In genomic region chr9:121009657-121010056, GRCh38 we compare ENCODE assay signal across 1 cellular context.
TF ChIP-seq lines count a peak whose summit lies in the region.

No MANE protein-coding gene starts in this region.

TF ChIP-seq in GM12878, 131 proteins besides CTCF, POLR2A, EP300 and RAD21:
- no peak for TF ChIP-seq NR2C2 (IDR thresholded peaks at IDR 0.05; ENCODE audit: borderline replicate concordance, control insufficient read depth, insufficient read length, low read depth)
- TF ChIP-seq ZBTB33 (IDR thresholded peaks at IDR 0.05) = no peak
- no peak for TF ChIP-seq SREBF2 (IDR thresholded peaks at IDR 0.05; ENCODE audit: low read length)
- TF ChIP-seq SKIL (IDR thresholded peaks at IDR 0.05; ENCODE audit: low read depth, poor library complexity, severe bottlenecking) = no peak
- TF ChIP-seq, protein P1, sequence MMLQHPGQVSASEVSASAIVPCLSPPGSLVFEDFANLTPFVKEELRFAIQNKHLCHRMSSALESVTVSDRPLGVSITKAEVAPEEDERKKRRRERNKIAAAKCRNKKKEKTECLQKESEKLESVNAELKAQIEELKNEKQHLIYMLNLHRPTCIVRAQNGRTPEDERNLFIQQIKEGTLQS (IDR thresholded peaks at IDR 0.05; ENCODE audit: borderline replicate concordance, extremely low read depth, low read depth, low read length) = no peak
